Comparison of ENCODE assay signal across 8 cellular contexts in the genomic region with DNA sequence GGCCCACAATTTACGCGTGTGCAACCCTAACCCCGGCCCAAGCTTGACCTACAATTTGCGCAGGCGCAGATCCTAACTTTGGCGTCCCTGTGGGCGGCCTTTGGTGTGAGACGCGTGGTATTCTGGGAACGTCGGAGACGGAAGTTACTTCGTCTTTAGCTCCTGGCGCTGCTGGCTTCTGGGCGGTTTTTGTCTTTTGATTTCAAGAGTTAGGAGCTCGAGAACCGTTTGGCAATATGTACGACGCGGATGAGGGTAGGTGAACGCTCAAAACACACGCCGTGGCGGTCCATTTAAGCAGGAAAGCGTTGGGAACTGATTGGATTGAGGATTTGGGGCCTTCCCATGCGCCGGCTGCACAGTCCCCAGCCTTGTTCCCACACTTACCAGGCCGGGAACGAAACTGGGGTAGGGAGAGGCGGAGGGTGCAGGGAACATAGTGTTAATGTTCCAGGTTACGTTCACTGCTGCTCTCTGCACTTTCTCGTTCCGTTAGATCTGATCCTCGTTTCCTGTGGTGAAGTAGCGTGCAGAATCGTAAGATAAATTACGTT. TPM values are rescaled to one million over a fixed set of nuclear protein-coding genes. Genes with fewer than 3 reads are reported as not detected.
DNase-seq lines count a peak whose midpoint lies in the region; ATAC-seq and TF ChIP-seq lines count a peak whose summit lies in the region.

A gene (plus strand): TSS at position 147 of the 554 bp plus-strand sequence. CDS start 90 bp downstream, at position 237.

- peaks cover 47% of the 10 kb centered on the region for H3K4me1 Mint-ChIP-seq in activated CD4-positive, alpha-beta memory T cell treated with anti-CD3 and anti-CD28 coated beads for 36 hours (ENCODE audit: low read depth)

- no peaks in the 10 kb centered on the region for H3K9me3 ChIP-seq in duodenal mucosa (ENCODE audit: control insufficient read depth in 1 of 2, low read length in 2 of 2)

- POLR2A ChIA-PET in activated CD4-positive, alpha-beta memory T cell treated with anti-CD3 and anti-CD28 coated beads for 36 hours (lab: Charles Lee), result interaction anchor here (0.6 to 4.9 kb wide), 11 partner anchors 9 to 1433 kb away, joined by 3 to 70 read pairs (median 5); a partner anchor contains a TSS

- WGBS in lower leg skin, 2 donors, result 0 to 1% methylated on average over 37 of the region's 37 CpGs

- H3K36me3 Mint-ChIP-seq in activated CD4-positive, alpha-beta memory T cell treated with anti-CD3 and anti-CD28 coated beads for 36 hours, result peaks cover 26% of the 10 kb centered on the region

- H3K36me3 ChIP-seq in duodenal mucosa (ENCODE audit: control insufficient read depth in 1 of 2, insufficient read depth in 2 of 2, low read length in 2 of 2), result peaks cover 5 to 6% of the 10 kb centered on the region in 2 donors

- TF ChIP-seq CTCF in C4-2B (conservative IDR thresholded peaks at IDR 0.05) (no peak), lower leg skin (IDR thresholded peaks at IDR 0.05) (no peak)

- peak within 1 kb of the TSS; percentile 99 for H3K27ac Mint-ChIP-seq in activated CD4-positive, alpha-beta memory T cell treated with anti-CD3 and anti-CD28 coated beads for 36 hours

- peak; percentile 95 for DNase-seq in NCI-H774 (lab: John Stamatoyannopoulos, UW)
- peak; percentile 95 for DNase-seq in activated CD4-positive, alpha-beta memory T cell treated with anti-CD3 and anti-CD28 coated beads for 36 hours
- peak; percentile 94 to 98 for DNase-seq in lower leg skin (ENCODE audit: low spot score in 2 of 2)
- DNase-seq in stimulated activated CD4-positive, alpha-beta T cell treated with anti-CD3 and anti-CD28 coated beads, TNF-alpha, amount 100 ng/mL, for 1 hour (ENCODE audit: low read depth in 3 of 3, low spot score in 1 of 3), result peak; percentile 58 to 67 (median 64)

- peaks cover 21 to 38% of the 10 kb centered on the region in 2 donors for H3K4me1 ChIP-seq in duodenal mucosa (ENCODE audit: control insufficient read depth in 1 of 2, insufficient read depth in 2 of 2, low read length in 2 of 2)

- ATAC-seq in GM19395 (IDR thresholded peaks at IDR 0.05; ENCODE audit: unreplicated experiment) (peak; percentile 58), HG03565 (IDR thresholded peaks at IDR 0.05; ENCODE audit: unreplicated experiment) (peak; percentile 39)

- intact Hi-C loops in activated CD4-positive, alpha-beta memory T cell treated with anti-CD3 and anti-CD28 coated beads for 36 hours (cut with micrococcal nuclease), result loop anchor here (2.0 to 10.0 kb wide), 4 partner anchors 327 to 1124 kb away; a partner anchor contains a TSS
- intact Hi-C loops in lower leg skin (cut with DNase I; ENCODE audit: low total_unique reads), result no loop called here

- H3K9me3 Mint-ChIP-seq in activated CD4-positive, alpha-beta memory T cell treated with anti-CD3 and anti-CD28 coated beads for 36 hours, result peaks cover 3% of the 10 kb centered on the region

- H3K4me3 Mint-ChIP-seq in activated CD4-positive, alpha-beta memory T cell treated with anti-CD3 and anti-CD28 coated beads for 36 hours, result peak within 1 kb of the TSS; percentile 98

- H3K27ac ChIP-seq in C4-2B (peak within 1 kb of the TSS; percentile 98), duodenal mucosa (ENCODE audit: low read depth, low read length) (peak within 1 kb of the TSS; percentile 85)

- TF ChIP-seq POLR2A in lower leg skin (IDR thresholded peaks at IDR 0.05), result no peak

- H3K27me3 Mint-ChIP-seq in activated CD4-positive, alpha-beta memory T cell treated with anti-CD3 and anti-CD28 coated beads for 36 hours, result no peaks in the 10 kb centered on the region

- H3K4me3 ChIP-seq in duodenal mucosa (ENCODE audit: low read depth in 1 of 2, low read length in 2 of 2), result peak within 1 kb of the TSS; percentile 99
- peak within 1 kb of the TSS; percentile 74 for H3K4me3 ChIP-seq in lower leg skin (ENCODE audit: low read depth, poor library complexity, severe bottlenecking)

- H3K27me3 ChIP-seq in duodenal mucosa (ENCODE audit: control insufficient read depth in 1 of 2, insufficient read depth in 2 of 2, low read length in 2 of 2), result no peaks in the 10 kb centered on the region

- peak within 1 kb of the TSS; percentile 78 to 98 for H3K9ac ChIP-seq in duodenal mucosa (ENCODE audit: low read depth in 1 of 2, low read length in 2 of 2)

- CTCF ChIA-PET in activated CD4-positive, alpha-beta memory T cell treated with anti-CD3 and anti-CD28 coated beads for 36 hours (lab: Charles Lee), result interaction anchor here (1.6 to 1.8 kb wide), 2 partner anchors 13 to 70 kb away, joined by 6 to 23 read pairs; a partner anchor contains a TSS

RNA-seq across cellular contexts. Expression of the gene that starts here (rescaled TPM):
- 100 to 1,000 TPM; 114 to 123 TPM for total RNA-seq in activated CD4-positive, alpha-beta memory T cell treated with anti-CD3 and anti-CD28 coated beads for 36 hours
- 100 to 1,000 TPM in 1 of 4 donors, 10 to 100 TPM in 3; 47.5 to 109 (median 75.1) TPM for total RNA-seq in lower leg skin

Comparison
In these comparisons a context has a peak if more than half of its experiments do, and no peak if none do; other contexts are left out.
1. Peak in every context shown above with its lines: DNase-seq, ATAC-seq, H3K4me3 ChIP-seq and H3K27ac ChIP-seq.